25 cellular contexts compared by ENCODE assay signal in the genomic region with DNA sequence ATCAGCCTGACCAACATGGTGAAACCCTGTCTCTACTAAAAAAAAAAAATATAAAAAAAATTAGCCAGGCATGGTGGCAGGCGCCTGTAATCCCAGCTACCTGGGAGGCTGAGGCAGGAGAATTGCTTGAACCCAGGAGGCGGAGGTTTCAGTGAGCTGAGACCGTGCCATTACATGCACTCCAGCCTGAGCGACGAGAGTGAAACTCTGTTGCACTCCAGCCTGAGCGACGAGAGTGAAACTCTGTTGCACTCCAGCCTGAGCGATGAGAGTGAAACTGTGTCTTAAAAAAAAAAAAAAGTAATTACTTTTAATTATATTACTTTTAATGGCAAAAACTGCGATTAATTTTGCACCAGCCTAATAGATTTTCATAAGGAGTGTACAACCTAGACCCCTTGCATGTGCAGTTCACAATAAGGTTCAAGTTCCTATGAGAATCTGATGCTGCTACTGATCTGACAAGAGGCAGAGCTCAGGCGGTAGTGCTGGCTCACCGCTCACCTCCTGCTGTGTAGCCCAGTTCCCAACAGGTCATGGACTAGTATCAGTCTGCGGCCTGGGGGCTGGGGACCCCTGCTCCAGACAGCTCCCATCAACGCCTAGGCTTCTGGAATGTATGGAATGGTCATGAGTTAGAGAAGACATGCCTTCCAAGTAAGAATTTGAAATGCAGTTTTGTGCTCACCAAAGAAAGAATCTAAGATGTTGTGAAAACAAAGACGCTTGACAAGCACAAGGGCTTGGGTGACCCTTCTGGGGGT. TPM values are rescaled to one million over a fixed set of nuclear protein-coding genes. Genes with fewer than 3 reads are reported as not detected.
"Had no signal": no experiment of that assay in that cellular context is flagged by ENCODE, and none has a peak within 500 bp of the region (broad histone marks: within the 10 kb centered on the region; RNA-seq: fewer than 3 reads in every experiment).

No MANE protein-coding gene starts in this region.

- H3K27me3 Mint-ChIP-seq: activated naive CD8-positive, alpha-beta T cell treated with anti-CD3 and anti-CD28 coated beads for 36 hours had no signal

- H3K9ac ChIP-seq: parathyroid adenoma had no signal

- H3K27me3 ChIP-seq: colonic mucosa, upper lobe of left lung had no signal

- H3K79me2 ChIP-seq: parathyroid adenoma had no signal

- H3K4me1 Mint-ChIP-seq: memory B cell had no signal

- ATAC-seq: effector memory CD8-positive, alpha-beta T cell; gastroesophageal sphincter; left cardiac atrium; right cardiac atrium; stimulated activated naive CD8-positive, alpha-beta T cell treated with anti-CD3 and anti-CD28 coated beads, Interleukin-15, Interleukin-2, amounts not matched to agents 100 U/mL and 50 U/mL, for 24 hours had no signal

- H3K36me3 Mint-ChIP-seq: activated naive CD8-positive, alpha-beta T cell treated with anti-CD3 and anti-CD28 coated beads for 36 hours; memory B cell had no signal

- H3K9me3 ChIP-seq: colonic mucosa, esophagus squamous epithelium, gastroesophageal sphincter, upper lobe of left lung had no signal

- H3K4me3 Mint-ChIP-seq: activated naive CD8-positive, alpha-beta T cell treated with anti-CD3 and anti-CD28 coated beads for 36 hours; effector memory CD8-positive, alpha-beta T cell; memory B cell; nephron progenitor cell had no signal

- H3K4me3 ChIP-seq: colonic mucosa, dorsolateral prefrontal cortex, esophagus squamous epithelium, gastroesophageal sphincter, upper lobe of left lung had no signal

- DNase-seq: activated naive CD4-positive, alpha-beta T cell treated with Interleukin-2 at 50 U/mL for 16 hours; activated naive CD8-positive, alpha-beta T cell treated with anti-CD3 and anti-CD28 coated beads for 36 hours; activated T-cell treated with anti-CD3 and anti-CD28 coated beads, Interleukin-2, amount 50 U/mL, for 1 hour; central memory CD4-positive, alpha-beta T cell; colonic mucosa; dorsolateral prefrontal cortex; effector memory CD8-positive, alpha-beta T cell; esophagus squamous epithelium; head of caudate nucleus; hypothalamus; left cardiac atrium; nephron progenitor cell; nucleus accumbens; right cardiac atrium; stimulated activated CD4-positive, alpha-beta T cell treated with anti-CD3 and anti-CD28 coated beads, Interleukin-12 subunit alpha, Interleukin-12 subunit beta, amount 100 ng/mL, for 4 hours; stimulated activated CD4-positive, alpha-beta T cell treated with anti-CD3 and anti-CD28 coated beads, Interleukin-4, amount 100 ng/mL, for 4 hours; stimulated activated naive CD8-positive, alpha-beta T cell treated with anti-CD3 and anti-CD28 coated beads, Interleukin-15, Interleukin-2, amounts not matched to agents 100 U/mL and 50 U/mL, for 24 hours; upper lobe of left lung had no signal

- H3K27ac ChIP-seq: colonic mucosa, dorsolateral prefrontal cortex, esophagus squamous epithelium, gastroesophageal sphincter, parathyroid adenoma, upper lobe of left lung had no signal

- H3K36me3 ChIP-seq: colonic mucosa, esophagus squamous epithelium had no signal

- H3K27ac Mint-ChIP-seq: activated naive CD8-positive, alpha-beta T cell treated with anti-CD3 and anti-CD28 coated beads for 36 hours; activated T-helper 2 cell treated with anti-CD3 and anti-CD28 coated beads, Interferon-gamma antibody, Interleukin-2, Interleukin-4, amounts not matched to agents 10 μg/mL and 5 μg/mL and 100 μg/mL, durations not matched to agents 14 hours and 24 hours and 36 hours; effector memory CD8-positive, alpha-beta T cell; memory B cell; nephron progenitor cell had no signal

- H3K4me1 ChIP-seq: parathyroid adenoma had no signal

- H2AFZ ChIP-seq: parathyroid adenoma had no signal

- FAIRE-seq: astrocyte, islet of Langerhans, TTC549 had no signal

- H3K9me3 Mint-ChIP-seq: activated naive CD8-positive, alpha-beta T cell treated with anti-CD3 and anti-CD28 coated beads for 36 hours; activated T-helper 2 cell treated with anti-CD3 and anti-CD28 coated beads, Interferon-gamma antibody, Interleukin-2, Interleukin-4, amounts not matched to agents 10 μg/mL and 5 μg/mL and 100 μg/mL, durations not matched to agents 14 hours and 24 hours and 36 hours; effector memory CD8-positive, alpha-beta T cell; memory B cell; nephron progenitor cell had no signal

RNA-seq across cellular contexts. Expression of gene CIDEB, which starts 13.6 kb away (rescaled TPM):
- total RNA-seq: astrocyte had no signal
